ENCODE assay signal across 8 cellular contexts in the genomic region with DNA sequence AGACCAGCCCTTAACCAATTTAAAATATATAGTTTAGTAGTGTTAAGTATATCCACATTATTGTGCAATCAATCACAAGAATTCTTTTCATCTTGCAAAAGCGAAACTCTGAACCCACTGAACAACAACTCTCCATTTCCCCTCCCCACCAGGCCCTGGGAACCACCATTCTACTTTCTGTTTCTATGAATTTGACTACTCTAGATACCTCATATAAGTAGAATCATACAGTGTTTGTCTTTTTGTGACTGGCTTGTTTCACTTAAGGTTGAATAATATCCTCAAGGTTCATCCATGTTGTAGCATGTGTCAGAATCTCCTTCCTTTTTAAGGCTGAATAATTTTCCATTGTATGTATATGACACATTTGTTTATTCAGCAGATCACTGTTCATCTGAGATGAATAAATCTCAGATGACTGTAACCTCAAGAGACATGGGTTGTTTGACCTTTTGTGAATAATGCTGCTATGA. TPM values are rescaled to one million over a fixed set of nuclear protein-coding genes. Genes with fewer than 3 reads are reported as not detected.
DNase-seq lines count a peak whose midpoint lies in the region; TF ChIP-seq lines count a peak whose summit lies in the region.

No MANE protein-coding gene starts in this region.

- no peak for TF ChIP-seq POLR2A in stomach (IDR thresholded peaks at IDR 0.05)
- no peak for TF ChIP-seq POLR2A in suprapubic skin (IDR thresholded peaks at IDR 0.05)

- H3K9ac ChIP-seq in KMS-11 = no peak overlapping the region

- intact Hi-C loops in activated T-helper 1 cell treated with anti-CD3 and anti-CD28 coated beads, Interleukin-12 subunit alpha, Interleukin-12 subunit beta, Interleukin-2, Interleukin-4 antibody, amounts not matched to agents 30 ng/mL and 10 ng/mL and 1 ng/mL, durations not matched to agents 14 hours and 24 hours and 36 hours (cut with micrococcal nuclease) = loop anchor here (1.0 to 5.0 kb wide), 15 partner anchors 7 to 1752 kb away; partner anchors contain the start of genes GALM and HNRNPLL
- intact Hi-C loops in stomach (cut with DNase I; ENCODE audit: low total_unique reads) = loop anchor here (10.0 kb wide), 1 partner anchor 96 kb away; no protein-coding TSS in a partner anchor

- DNase-seq in activated gamma-delta T cell treated with Interleukin-2 at 50 U/mL for 16 hours = peak; percentile 58
- DNase-seq in activated gamma-delta T cell (lab: John Stamatoyannopoulos, UW) = no peak
- DNase-seq in activated T-helper 1 cell treated with anti-CD3 and anti-CD28 coated beads, Interleukin-12 subunit alpha, Interleukin-12 subunit beta, Interleukin-2, Interleukin-4 antibody, amounts not matched to agents 30 ng/mL and 10 ng/mL and 1 ng/mL, durations not matched to agents 14 hours and 24 hours and 36 hours (ENCODE audit: low spot score) = peak; percentile 78
- peak; percentile 79 for DNase-seq in stimulated activated CD4-positive, alpha-beta T cell treated with anti-CD3 and anti-CD28 coated beads, Interleukin-15, amount 100 ng/mL, for 24 hours
- DNase-seq in stomach = no peak
- no peak for DNase-seq in suprapubic skin (ENCODE audit: low spot score in 2 of 2)
- no peak for DNase-seq in GM03348 (ENCODE audit: low spot score)

- WGBS in stomach, 5 donors = 56 to 78% (median 66%) methylated on average over 1 of the region's 1 CpG
- whole genome bisulfite sequencing in suprapubic skin = 80% methylated on average over 1 of the region's 1 CpG

- no peaks in the 10 kb centered on the region for H3K27me3 Mint-ChIP-seq in activated T-helper 1 cell treated with anti-CD3 and anti-CD28 coated beads, Interleukin-12 subunit alpha, Interleukin-12 subunit beta, Interleukin-2, Interleukin-4 antibody, amounts not matched to agents 30 ng/mL and 10 ng/mL and 1 ng/mL, durations not matched to agents 14 hours and 24 hours and 36 hours (ENCODE audit: insufficient read depth)

- no peak for TF ChIP-seq CTCF in KMS-11 (conservative IDR thresholded peaks at IDR 0.05; ENCODE audit: low read depth, low read length)
- no peak for TF ChIP-seq CTCF in stomach (IDR thresholded peaks at IDR 0.05)
- no peak for TF ChIP-seq CTCF in suprapubic skin (IDR thresholded peaks at IDR 0.05)

- H3K36me3 ChIP-seq in KMS-11 (ENCODE audit: insufficient read depth) (no peaks in the 10 kb centered on the region), stomach (no peaks in the 10 kb centered on the region), suprapubic skin (no peaks in the 10 kb centered on the region)

- H3K9me3 Mint-ChIP-seq in activated T-helper 1 cell treated with anti-CD3 and anti-CD28 coated beads, Interleukin-12 subunit alpha, Interleukin-12 subunit beta, Interleukin-2, Interleukin-4 antibody, amounts not matched to agents 30 ng/mL and 10 ng/mL and 1 ng/mL, durations not matched to agents 14 hours and 24 hours and 36 hours = peaks cover 6% of the 10 kb centered on the region

- no peak overlapping the region for H3K4me3 ChIP-seq in KMS-11 (IDR thresholded peaks at IDR 0.05; ENCODE audit: insufficient read depth, low read depth, low read length)
- no peak overlapping the region for H3K4me3 ChIP-seq in stomach
- no peak overlapping the region for H3K4me3 ChIP-seq in suprapubic skin

- H3K4me3 Mint-ChIP-seq in activated T-helper 1 cell treated with anti-CD3 and anti-CD28 coated beads, Interleukin-12 subunit alpha, Interleukin-12 subunit beta, Interleukin-2, Interleukin-4 antibody, amounts not matched to agents 30 ng/mL and 10 ng/mL and 1 ng/mL, durations not matched to agents 14 hours and 24 hours and 36 hours = peak overlapping the region; percentile 1

- peaks cover 81% of the 10 kb centered on the region for H3K4me1 Mint-ChIP-seq in activated T-helper 1 cell treated with anti-CD3 and anti-CD28 coated beads, Interleukin-12 subunit alpha, Interleukin-12 subunit beta, Interleukin-2, Interleukin-4 antibody, amounts not matched to agents 30 ng/mL and 10 ng/mL and 1 ng/mL, durations not matched to agents 14 hours and 24 hours and 36 hours (ENCODE audit: low read depth)

- H3K27me3 ChIP-seq in KMS-11 (ENCODE audit: insufficient read depth, low read depth) (no peaks in the 10 kb centered on the region), stomach (no peaks in the 10 kb centered on the region), suprapubic skin (no peaks in the 10 kb centered on the region)

- no peaks in the 10 kb centered on the region for H3K9me3 ChIP-seq in stomach
- no peaks in the 10 kb centered on the region for H3K9me3 ChIP-seq in suprapubic skin

- peak overlapping the region; percentile 89 for H3K27ac Mint-ChIP-seq in activated T-helper 1 cell treated with anti-CD3 and anti-CD28 coated beads, Interleukin-12 subunit alpha, Interleukin-12 subunit beta, Interleukin-2, Interleukin-4 antibody, amounts not matched to agents 30 ng/mL and 10 ng/mL and 1 ng/mL, durations not matched to agents 14 hours and 24 hours and 36 hours

- no peaks in the 10 kb centered on the region for H3K79me2 ChIP-seq in KMS-11 (ENCODE audit: insufficient read depth, low read depth)

- no peaks in the 10 kb centered on the region for H4K20me1 ChIP-seq in KMS-11 (ENCODE audit: insufficient read depth)

- peaks cover 48% of the 10 kb centered on the region for H3K4me1 ChIP-seq in KMS-11 (ENCODE audit: low read depth, poor library complexity, severe bottlenecking)
- H3K4me1 ChIP-seq in stomach = peaks cover 0 to 27% (median 10%) of the 10 kb centered on the region in 4 donors
- H3K4me1 ChIP-seq in suprapubic skin = peaks cover 22% of the 10 kb centered on the region

- H2AFZ ChIP-seq in KMS-11 (ENCODE audit: low read depth) = no peak overlapping the region

- H3K4me2 ChIP-seq in KMS-11 = peak overlapping the region; percentile 43

- H3K27ac ChIP-seq in KMS-11 (no peak overlapping the region), stomach (peak overlapping the region in 2 of 5 donors; percentile 44 to 64), suprapubic skin (no peak overlapping the region)

- H3K36me3 Mint-ChIP-seq in activated T-helper 1 cell treated with anti-CD3 and anti-CD28 coated beads, Interleukin-12 subunit alpha, Interleukin-12 subunit beta, Interleukin-2, Interleukin-4 antibody, amounts not matched to agents 30 ng/mL and 10 ng/mL and 1 ng/mL, durations not matched to agents 14 hours and 24 hours and 36 hours (ENCODE audit: low read depth) = peaks cover 5% of the 10 kb centered on the region

- no peak for TF ChIP-seq EP300 in stomach (IDR thresholded peaks at IDR 0.05)
- no peak for TF ChIP-seq EP300 in suprapubic skin (IDR thresholded peaks at IDR 0.05)

RNA-seq across cellular contexts. Expression of gene SOS1, which starts 8.1 kb away (rescaled TPM):
- total RNA-seq in activated T-helper 1 cell treated with anti-CD3 and anti-CD28 coated beads, Interleukin-12 subunit alpha, Interleukin-12 subunit beta, Interleukin-2, Interleukin-4 antibody, amounts not matched to agents 30 ng/mL and 10 ng/mL and 1 ng/mL, durations not matched to agents 14 hours and 24 hours and 36 hours = 55.1 and 61.0 TPM in 2 replicates
- 10 to 100 TPM in 4 of 5 donors, 1 to 10 TPM in 1; 5.2 to 46.4 (median 39.7) TPM for total RNA-seq in stomach
- 1 to 10 TPM; 4.5 to 6.3 (median 6.3) TPM for polyA plus RNA-seq in stomach
- 10 to 100 TPM; 18.3 to 38.3 (median 27.7) TPM for total RNA-seq in suprapubic skin

Comparison
In these comparisons a context has a peak if more than half of its experiments do, and no peak if none do; other contexts are left out.
1. DNase-seq: peak in activated gamma-delta T cell treated with Interleukin-2 at 50 U/mL for 16 hours (single experiment), activated T-helper 1 cell treated with anti-CD3 and anti-CD28 coated beads, Interleukin-12 subunit alpha, Interleukin-12 subunit beta, Interleukin-2, Interleukin-4 antibody, amounts not matched to agents 30 ng/mL and 10 ng/mL and 1 ng/mL, durations not matched to agents 14 hours and 24 hours and 36 hours (single experiment) and stimulated activated CD4-positive, alpha-beta T cell treated with anti-CD3 and anti-CD28 coated beads, Interleukin-15, amount 100 ng/mL, for 24 hours (single experiment); none in activated gamma-delta T cell (single experiment), stomach (single experiment), suprapubic skin (0 of 2) and GM03348 (single experiment).